ENCODE assay signal across 39 cellular contexts in genomic region chr4:135464311-135464710, GRCh38.
"Had no signal": no experiment of that assay in that cellular context is flagged by ENCODE, and none has a peak within 500 bp of the region (broad histone marks: within the 10 kb centered on the region; RNA-seq: fewer than 3 reads in every experiment).

No MANE protein-coding gene starts in this region.

- H3K36me3 ChIP-seq: adrenal gland, ascending aorta, brain microvascular endothelial cell, breast epithelium, cardiac muscle cell had no signal

- H3K4me1 Mint-ChIP-seq: activated naive CD4-positive, alpha-beta T cell treated with anti-CD3 and anti-CD28 coated beads, Interleukin-2, amount 10 ng/mL, durations not matched to agents 7 days and 5 days; activated naive CD4-positive, alpha-beta T cell treated with anti-CD3 and anti-CD28 coated beads, Interleukin-2, amount 50 U/mL, for 24 hours; activated naive CD8-positive, alpha-beta T cell treated with anti-CD3 and anti-CD28 coated beads for 36 hours; activated naive CD8-positive, alpha-beta T cell treated with anti-CD3 and anti-CD28 coated beads, Interleukin-2, amount 10 ng/mL, durations not matched to agents 7 days and 5 days; activated naive CD8-positive, alpha-beta T cell treated with anti-CD3 and anti-CD28 coated beads, Interleukin-2, amount 50 U/mL, for 24 hours; activated T-helper 17 cell treated with anti-CD3 and anti-CD28 coated beads, Interleukin-2, amount 50 U/mL, for 72 hours; brain; central memory CD8-positive, alpha-beta T cell had no signal

- H3K27ac Mint-ChIP-seq: activated naive CD4-positive, alpha-beta T cell treated with anti-CD3 and anti-CD28 coated beads, Interleukin-2, amount 10 ng/mL, durations not matched to agents 7 days and 5 days; activated naive CD4-positive, alpha-beta T cell treated with anti-CD3 and anti-CD28 coated beads, Interleukin-2, amount 50 U/mL, for 24 hours; activated naive CD4-positive, alpha-beta T cell treated with anti-CD3 and anti-CD28 coated beads, Interleukin-2, amount 50 U/mL, for 72 hours; activated naive CD8-positive, alpha-beta T cell; activated naive CD8-positive, alpha-beta T cell treated with anti-CD3 and anti-CD28 coated beads for 36 hours; activated naive CD8-positive, alpha-beta T cell treated with anti-CD3 and anti-CD28 coated beads, Interleukin-2, amount 10 ng/mL, durations not matched to agents 7 days and 5 days; activated naive CD8-positive, alpha-beta T cell treated with anti-CD3 and anti-CD28 coated beads, Interleukin-2, amount 50 U/mL, for 24 hours; activated T-cell treated with anti-CD3 and anti-CD28 coated beads, Interleukin-2, amount 50 U/mL, for 24 hours; activated T-cell treated with anti-CD3 and anti-CD28 coated beads, Interleukin-2, amount 50 U/mL, for 72 hours; activated T-helper 1 cell treated with anti-CD3 and anti-CD28 coated beads, Interleukin-12 subunit alpha, Interleukin-12 subunit beta, Interleukin-2, Interleukin-4 antibody, amounts not matched to agents 30 ng/mL and 10 ng/mL and 1 ng/mL, durations not matched to agents 14 hours and 24 hours and 36 hours; activated T-helper 17 cell treated with anti-CD3 and anti-CD28 coated beads, Interleukin-2, amount 50 U/mL, for 72 hours; activated T-helper 2 cell treated with anti-CD3 and anti-CD28 coated beads, Interferon-gamma antibody, Interleukin-2, Interleukin-4, amounts not matched to agents 10 μg/mL and 5 μg/mL and 100 μg/mL, durations not matched to agents 14 hours and 24 hours and 36 hours; brain had no signal

- FAIRE-seq: astrocyte, bronchial epithelial cell had no signal

- H3K27me3 Mint-ChIP-seq: activated naive CD4-positive, alpha-beta T cell treated with anti-CD3 and anti-CD28 coated beads, Interleukin-2, amount 10 ng/mL, durations not matched to agents 7 days and 5 days; activated naive CD4-positive, alpha-beta T cell treated with anti-CD3 and anti-CD28 coated beads, Interleukin-2, amount 50 U/mL, for 24 hours; activated naive CD8-positive, alpha-beta T cell; activated naive CD8-positive, alpha-beta T cell treated with anti-CD3 and anti-CD28 coated beads for 36 hours; activated naive CD8-positive, alpha-beta T cell treated with anti-CD3 and anti-CD28 coated beads, Interleukin-2, amount 10 ng/mL, durations not matched to agents 7 days and 5 days; activated naive CD8-positive, alpha-beta T cell treated with anti-CD3 and anti-CD28 coated beads, Interleukin-2, amount 50 U/mL, for 24 hours; activated T-cell treated with anti-CD3 and anti-CD28 coated beads, Interleukin-2, amount 50 U/mL, for 24 hours; activated T-helper 17 cell treated with anti-CD3 and anti-CD28 coated beads, Interleukin-2, amount 50 U/mL, for 72 hours; central memory CD8-positive, alpha-beta T cell had no signal

- H3K9me3 Mint-ChIP-seq: activated naive CD8-positive, alpha-beta T cell treated with anti-CD3 and anti-CD28 coated beads, Interleukin-2, amount 10 ng/mL, durations not matched to agents 7 days and 5 days had no signal

- H3K4me1 ChIP-seq: adrenal gland, ascending aorta, body of pancreas, breast epithelium had no signal

- H3K27me3 ChIP-seq: adrenal gland, ascending aorta, body of pancreas, brain microvascular endothelial cell, breast epithelium, cardiac muscle cell had no signal

- H3K4me3 Mint-ChIP-seq: activated naive CD4-positive, alpha-beta T cell treated with anti-CD3 and anti-CD28 coated beads, Interleukin-2, amount 10 ng/mL, durations not matched to agents 7 days and 5 days; activated naive CD4-positive, alpha-beta T cell treated with anti-CD3 and anti-CD28 coated beads, Interleukin-2, amount 50 U/mL, for 24 hours; activated naive CD8-positive, alpha-beta T cell; activated naive CD8-positive, alpha-beta T cell treated with anti-CD3 and anti-CD28 coated beads for 36 hours; activated naive CD8-positive, alpha-beta T cell treated with anti-CD3 and anti-CD28 coated beads, Interleukin-2, amount 10 ng/mL, durations not matched to agents 7 days and 5 days; activated naive CD8-positive, alpha-beta T cell treated with anti-CD3 and anti-CD28 coated beads, Interleukin-2, amount 50 U/mL, for 24 hours; activated T-cell treated with anti-CD3 and anti-CD28 coated beads, Interleukin-2, amount 50 U/mL, for 24 hours; activated T-cell treated with anti-CD3 and anti-CD28 coated beads, Interleukin-2, amount 50 U/mL, for 4 hours; activated T-cell treated with anti-CD3 and anti-CD28 coated beads, Interleukin-2, amount 50 U/mL, for 72 hours; activated T-helper 1 cell treated with anti-CD3 and anti-CD28 coated beads, Interleukin-12 subunit alpha, Interleukin-12 subunit beta, Interleukin-2, Interleukin-4 antibody, amounts not matched to agents 30 ng/mL and 10 ng/mL and 1 ng/mL, durations not matched to agents 14 hours and 24 hours and 36 hours; activated T-helper 17 cell treated with anti-CD3 and anti-CD28 coated beads, Interleukin-2, amount 50 U/mL, for 72 hours; brain; central memory CD8-positive, alpha-beta T cell had no signal

- H3K9me3 ChIP-seq: adrenal gland, ascending aorta, body of pancreas had no signal

- H3K4me3 ChIP-seq: adrenal gland, ascending aorta, body of pancreas, breast epithelium, cardiac muscle cell had no signal

- H3K27ac ChIP-seq: adrenal gland, ascending aorta, body of pancreas, brain microvascular endothelial cell, breast epithelium, cardiac muscle cell had no signal

- H3K36me3 Mint-ChIP-seq: activated naive CD4-positive, alpha-beta T cell treated with anti-CD3 and anti-CD28 coated beads, Interleukin-2, amount 10 ng/mL, durations not matched to agents 7 days and 5 days; activated naive CD4-positive, alpha-beta T cell treated with anti-CD3 and anti-CD28 coated beads, Interleukin-2, amount 50 U/mL, for 24 hours; activated naive CD4-positive, alpha-beta T cell treated with anti-CD3 and anti-CD28 coated beads, Interleukin-2, amount 50 U/mL, for 72 hours; activated naive CD8-positive, alpha-beta T cell; activated naive CD8-positive, alpha-beta T cell treated with anti-CD3 and anti-CD28 coated beads for 36 hours; activated naive CD8-positive, alpha-beta T cell treated with anti-CD3 and anti-CD28 coated beads, Interleukin-2, amount 10 ng/mL, durations not matched to agents 7 days and 5 days; brain had no signal

- ATAC-seq: activated naive CD4-positive, alpha-beta T cell treated with anti-CD3 and anti-CD28 coated beads, Interleukin-2, amount 50 U/mL, for 72 hours; activated naive CD8-positive, alpha-beta T cell treated with anti-CD3 and anti-CD28 coated beads, Interleukin-2, amount 50 U/mL, for 24 hours; activated T-cell treated with anti-CD3 and anti-CD28 coated beads, Interleukin-2, amount 50 U/mL, for 4 hours; activated T-cell treated with anti-CD3 and anti-CD28 coated beads, Interleukin-2, amount 50 U/mL, for 72 hours; activated T-helper 17 cell treated with anti-CD3 and anti-CD28 coated beads, Interleukin-2, amount 50 U/mL, for 72 hours; body of pancreas had no signal

- DNase-seq: activated effector memory CD4-positive, alpha-beta T cell treated with anti-CD3 and anti-CD28 coated beads, Interleukin-2, amount 50 U/mL, for 16 hours; activated effector memory CD4-positive, alpha-beta T cell treated with Interleukin-2 at 50 U/mL for 16 hours; activated gamma-delta T cell; activated gamma-delta T cell treated with Interleukin-2 at 50 U/mL for 16 hours; activated naive CD4-positive, alpha-beta T cell; activated naive CD4-positive, alpha-beta T cell treated with anti-CD3 and anti-CD28 coated beads, Interleukin-2, amount 10 ng/mL, durations not matched to agents 7 days and 5 days; activated naive CD4-positive, alpha-beta T cell treated with anti-CD3 and anti-CD28 coated beads, Interleukin-2, amount 50 U/mL, for 16 hours; activated naive CD4-positive, alpha-beta T cell treated with Interleukin-2 at 50 U/mL for 16 hours; activated naive CD8-positive, alpha-beta T cell treated with anti-CD3 and anti-CD28 coated beads for 36 hours; activated naive CD8-positive, alpha-beta T cell treated with anti-CD3 and anti-CD28 coated beads, Interleukin-2, amount 10 ng/mL, durations not matched to agents 7 days and 5 days; activated naive CD8-positive, alpha-beta T cell treated with anti-CD3 and anti-CD28 coated beads, Interleukin-2, amount 50 U/mL, for 24 hours; activated T-cell treated with anti-CD3 and anti-CD28 coated beads, Interleukin-2, amount 50 U/mL, for 1 hour; activated T-cell treated with anti-CD3 and anti-CD28 coated beads, Interleukin-2, amount 50 U/mL, for 24 hours; activated T-cell treated with anti-CD3 and anti-CD28 coated beads, Interleukin-2, amount 50 U/mL, for 4 hours; activated T-cell treated with anti-CD3 and anti-CD28 coated beads, Interleukin-2, amount 50 U/mL, for 48 hours; activated T-cell treated with anti-CD3 and anti-CD28 coated beads, Interleukin-2, amount 50 U/mL, for 72 hours; adrenal gland; amniotic stem cell; amygdala; anterior cingulate cortex; aorta; body of pancreas; brain microvascular endothelial cell; caudate nucleus; central memory CD4-positive, alpha-beta T cell; cerebellar nuclear complex had no signal
